In the genomic region with DNA sequence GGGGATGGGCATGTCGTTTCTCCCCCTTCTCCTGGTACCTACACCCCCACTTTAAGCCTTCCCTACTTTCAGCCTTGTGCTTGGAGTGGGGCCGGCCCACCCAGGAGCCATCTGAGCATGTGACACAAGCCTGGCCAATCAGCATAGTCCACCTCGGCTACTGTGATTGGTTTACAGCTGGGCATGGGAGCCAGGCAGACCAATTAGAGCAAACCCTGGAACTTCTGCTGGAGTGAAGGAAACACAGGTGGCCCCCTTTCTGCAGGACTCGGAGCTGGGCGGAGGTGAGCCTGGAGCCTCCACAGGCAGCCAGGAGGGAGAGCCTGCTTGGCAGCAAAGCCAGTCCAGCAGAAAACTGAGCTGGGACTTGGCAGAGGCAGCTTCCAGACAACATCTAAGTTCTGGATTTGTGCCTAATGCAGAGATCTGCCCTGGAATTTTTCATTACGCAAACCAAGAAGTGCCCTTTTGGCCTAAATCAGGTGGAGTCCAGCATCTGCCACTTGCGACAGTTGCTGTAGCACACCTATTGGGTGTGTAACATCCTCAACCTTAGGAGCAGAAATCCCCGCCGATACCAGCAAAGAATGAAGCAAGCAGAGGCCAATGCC, we compare ENCODE assay signal across 8 cellular contexts. TPM values are rescaled to one million over a fixed set of nuclear protein-coding genes. Genes with fewer than 3 reads are reported as not detected.
DNase-seq lines count a peak whose midpoint lies in the region; ATAC-seq and TF ChIP-seq lines count a peak whose summit lies in the region.

No MANE protein-coding gene starts in this region.

- intact Hi-C loops in sciatic nerve (cut with DNase I) = no loop called here

- no peak for TF ChIP-seq POLR2A in Peyer's patch (IDR thresholded peaks at IDR 0.05)

- no peaks in the 10 kb centered on the region for H3K27me3 ChIP-seq in H7 (ENCODE audit: control insufficient read depth, insufficient read depth, low read length)
- no peaks in the 10 kb centered on the region for H3K27me3 ChIP-seq in foreskin keratinocyte
- H3K27me3 ChIP-seq in Peyer's patch = no peaks in the 10 kb centered on the region

- H3K4me3 ChIP-seq in H7 (ENCODE audit: insufficient read depth, low read depth, low read length) (no peak overlapping the region), Peyer's patch (no peak overlapping the region)

- no peak overlapping the region for H3K27ac ChIP-seq in foreskin keratinocyte
- no peak overlapping the region for H3K27ac ChIP-seq in Peyer's patch

- no peaks in the 10 kb centered on the region for H3K9me3 ChIP-seq in Peyer's patch

- TF ChIP-seq CTCF in foreskin keratinocyte (conservative IDR thresholded peaks at IDR 0.05) = no peak
- no peak for TF ChIP-seq CTCF in Peyer's patch (IDR thresholded peaks at IDR 0.05)

- H3K4me1 ChIP-seq in foreskin keratinocyte (peaks cover 4% of the 10 kb centered on the region), Peyer's patch (peaks cover 0 to 4% (median 0%) of the 10 kb centered on the region in 4 donors)

- in situ Hi-C loops in SK-MEL-5 (cut with HindIII; ENCODE audit: low pct_unique_long_range_greater_than_20kb, low sequenced_read_pairs) = no loop called here

- ATAC-seq in foreskin keratinocyte (peak; percentile 42), sciatic nerve (peak; percentile 78), HG02798 (IDR thresholded peaks at IDR 0.05; ENCODE audit: poor library complexity, unreplicated experiment) (no peak)

- peaks cover 3% of the 10 kb centered on the region; the same call in 1 of the 2 replicates for H3K36me3 ChIP-seq in H7 (replicated peaks; ENCODE audit: control insufficient read depth, insufficient read depth, low read length)
- H3K36me3 ChIP-seq in Peyer's patch = no peaks in the 10 kb centered on the region

- DNase-seq in H7 (peak; percentile 87), SK-MEL-5 (ENCODE audit: low read depth, low spot score) (peak; percentile 69), foreskin keratinocyte (no peak), sciatic nerve (ENCODE audit: low spot score) (no peak), NCI-H2081 (lab: John Stamatoyannopoulos, UW) (no peak), kidney glomerular epithelial cell (lab: John Stamatoyannopoulos, UW) (no peak), Peyer's patch (no peak)

RNA-seq across cellular contexts. Expression of a gene that starts 59.5 kb away (rescaled TPM):
- total RNA-seq in H7 (2014; rRNA removed; shearing (Covaris generic)) = 44.9 and 45.1 TPM in 2 replicates
- total RNA-seq in SK-MEL-5 (2014; rRNA removed; shearing (Covaris generic)) = 184 and 193 TPM in 2 replicates
- polyA plus RNA-seq in SK-MEL-5 (2015; cell fraction: cytosol; rRNA removed) = 980 and 1,065 TPM in 2 replicates
- polyA plus RNA-seq in SK-MEL-5 (2015; cell fraction: nucleus; rRNA removed) = 308 and 404 TPM in 2 replicates
- total RNA-seq in foreskin keratinocyte (48.4 and 52.1 TPM in 2 replicates), sciatic nerve (69.2 TPM), Peyer's patch (100 to 1,000 TPM in 1 of 4 donors, 10 to 100 TPM in 3; 14.9 to 214 (median 64.6) TPM)
- polyA plus RNA-seq in foreskin keratinocyte = 69.5 and 69.7 TPM in 2 replicates

Comparison
In these comparisons a context has a peak if more than half of its experiments do, and no peak if none do; other contexts are left out.
1. DNase-seq: peak in H7 (single experiment) and SK-MEL-5 (single experiment); none in foreskin keratinocyte (0 of 2), sciatic nerve (single experiment), NCI-H2081 (0 of 2), kidney glomerular epithelial cell (single experiment) and Peyer's patch (0 of 3).